In the genomic region with DNA sequence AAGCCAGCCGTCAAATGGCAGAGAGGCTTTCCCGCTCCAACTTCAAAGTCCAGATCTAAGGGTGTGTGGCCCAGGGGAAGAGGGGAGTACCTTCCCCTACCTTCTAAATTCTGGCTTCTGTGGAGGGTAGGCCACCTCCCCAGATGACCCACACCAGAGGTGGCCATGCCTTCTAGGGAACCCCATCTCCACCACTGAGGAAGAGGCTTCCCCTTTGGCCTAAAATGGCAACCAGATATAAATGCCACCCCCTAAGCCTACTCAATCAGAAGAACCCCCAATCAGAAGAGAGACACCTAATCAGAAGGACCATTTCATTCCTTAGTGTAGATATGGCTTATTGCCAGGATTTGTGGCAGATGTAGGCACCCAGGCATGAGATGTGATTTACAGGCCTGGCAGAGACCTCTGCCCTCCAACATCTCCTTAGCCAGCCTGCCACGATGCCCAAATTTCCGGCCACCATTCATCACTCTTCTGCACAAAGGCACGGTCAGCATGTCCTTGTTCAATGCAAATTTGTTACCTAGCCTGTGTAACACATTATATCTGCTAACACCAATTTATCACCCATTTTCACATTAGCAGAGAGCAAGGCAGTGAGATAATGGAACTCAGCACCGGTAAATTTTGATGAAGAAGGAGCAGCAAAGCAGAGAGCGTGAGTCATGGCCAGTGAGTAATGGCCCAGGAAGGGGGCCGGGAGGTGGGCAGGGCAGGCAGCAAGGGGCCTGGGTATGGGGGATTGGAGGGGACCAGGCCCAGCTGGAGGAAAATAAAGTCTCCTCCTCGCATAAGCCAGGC, we compare ENCODE assay signal across 1 cellular context.
TF ChIP-seq lines count a peak whose summit lies in the region.

No MANE protein-coding gene starts in this region.

TF ChIP-seq in GM23338, 12 proteins besides CTCF, POLR2A, EP300 and RAD21 (continued from another document):
- TF ChIP-seq, protein P1, sequence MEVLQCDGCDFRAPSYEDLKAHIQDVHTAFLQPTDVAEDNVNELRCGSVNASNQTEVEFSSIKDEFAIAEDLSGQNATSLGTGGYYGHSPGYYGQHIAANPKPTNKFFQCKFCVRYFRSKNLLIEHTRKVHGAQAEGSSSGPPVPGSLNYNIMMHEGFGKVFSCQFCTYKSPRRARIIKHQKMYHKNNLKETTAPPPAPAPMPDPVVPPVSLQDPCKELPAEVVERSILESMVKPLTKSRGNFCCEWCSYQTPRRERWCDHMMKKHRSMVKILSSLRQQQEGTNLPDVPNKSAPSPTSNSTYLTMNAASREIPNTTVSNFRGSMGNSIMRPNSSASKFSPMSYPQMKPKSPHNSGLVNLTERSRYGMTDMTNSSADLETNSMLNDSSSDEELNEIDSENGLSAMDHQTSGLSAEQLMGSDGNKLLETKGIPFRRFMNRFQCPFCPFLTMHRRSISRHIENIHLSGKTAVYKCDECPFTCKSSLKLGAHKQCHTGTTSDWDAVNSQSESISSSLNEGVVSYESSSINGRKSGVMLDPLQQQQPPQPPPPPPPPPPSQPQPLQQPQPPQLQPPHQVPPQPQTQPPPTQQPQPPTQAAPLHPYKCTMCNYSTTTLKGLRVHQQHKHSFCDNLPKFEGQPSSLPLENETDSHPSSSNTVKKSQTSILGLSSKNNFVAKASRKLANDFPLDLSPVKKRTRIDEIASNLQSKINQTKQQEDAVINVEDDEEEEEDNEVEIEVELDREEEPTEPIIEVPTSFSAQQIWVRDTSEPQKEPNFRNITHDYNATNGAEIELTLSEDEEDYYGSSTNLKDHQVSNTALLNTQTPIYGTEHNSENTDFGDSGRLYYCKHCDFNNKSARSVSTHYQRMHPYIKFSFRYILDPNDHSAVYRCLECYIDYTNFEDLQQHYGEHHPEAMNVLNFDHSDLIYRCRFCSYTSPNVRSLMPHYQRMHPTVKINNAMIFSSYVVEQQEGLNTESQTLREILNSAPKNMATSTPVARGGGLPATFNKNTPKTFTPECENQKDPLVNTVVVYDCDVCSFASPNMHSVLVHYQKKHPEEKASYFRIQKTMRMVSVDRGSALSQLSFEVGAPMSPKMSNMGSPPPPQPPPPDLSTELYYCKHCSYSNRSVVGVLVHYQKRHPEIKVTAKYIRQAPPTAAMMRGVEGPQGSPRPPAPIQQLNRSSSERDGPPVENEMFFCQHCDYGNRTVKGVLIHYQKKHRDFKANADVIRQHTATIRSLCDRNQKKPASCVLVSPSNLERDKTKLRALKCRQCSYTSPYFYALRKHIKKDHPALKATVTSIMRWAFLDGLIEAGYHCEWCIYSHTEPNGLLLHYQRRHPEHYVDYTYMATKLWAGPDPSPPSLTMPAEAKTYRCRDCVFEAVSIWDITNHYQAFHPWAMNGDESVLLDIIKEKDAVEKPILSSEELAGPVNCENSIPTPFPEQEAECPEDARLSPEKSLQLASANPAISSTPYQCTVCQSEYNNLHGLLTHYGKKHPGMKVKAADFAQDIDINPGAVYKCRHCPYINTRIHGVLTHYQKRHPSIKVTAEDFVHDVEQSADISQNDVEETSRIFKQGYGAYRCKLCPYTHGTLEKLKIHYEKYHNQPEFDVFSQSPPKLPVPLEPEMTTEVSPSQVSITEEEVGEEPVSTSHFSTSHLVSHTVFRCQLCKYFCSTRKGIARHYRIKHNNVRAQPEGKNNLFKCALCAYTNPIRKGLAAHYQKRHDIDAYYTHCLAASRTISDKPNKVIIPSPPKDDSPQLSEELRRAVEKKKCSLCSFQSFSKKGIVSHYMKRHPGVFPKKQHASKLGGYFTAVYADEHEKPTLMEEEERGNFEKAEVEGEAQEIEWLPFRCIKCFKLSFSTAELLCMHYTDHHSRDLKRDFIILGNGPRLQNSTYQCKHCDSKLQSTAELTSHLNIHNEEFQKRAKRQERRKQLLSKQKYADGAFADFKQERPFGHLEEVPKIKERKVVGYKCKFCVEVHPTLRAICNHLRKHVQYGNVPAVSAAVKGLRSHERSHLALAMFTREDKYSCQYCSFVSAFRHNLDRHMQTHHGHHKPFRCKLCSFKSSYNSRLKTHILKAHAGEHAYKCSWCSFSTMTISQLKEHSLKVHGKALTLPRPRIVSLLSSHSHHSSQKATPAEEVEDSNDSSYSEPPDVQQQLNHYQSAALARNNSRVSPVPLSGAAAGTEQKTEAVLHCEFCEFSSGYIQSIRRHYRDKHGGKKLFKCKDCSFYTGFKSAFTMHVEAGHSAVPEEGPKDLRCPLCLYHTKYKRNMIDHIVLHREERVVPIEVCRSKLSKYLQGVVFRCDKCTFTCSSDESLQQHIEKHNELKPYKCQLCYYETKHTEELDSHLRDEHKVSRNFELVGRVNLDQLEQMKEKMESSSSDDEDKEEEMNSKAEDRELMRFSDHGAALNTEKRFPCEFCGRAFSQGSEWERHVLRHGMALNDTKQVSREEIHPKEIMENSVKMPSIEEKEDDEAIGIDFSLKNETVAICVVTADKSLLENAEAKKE (CRISPR knock-in tag; IDR thresholded peaks at IDR 0.05): no peak
- TF ChIP-seq ZNF331 (CRISPR knock-in tag; IDR thresholded peaks at IDR 0.05; ENCODE audit: low read depth) (no peak), CREB1 (CRISPR knock-in tag; IDR thresholded peaks at IDR 0.05; ENCODE audit: low read depth) (no peak), STAT1 (IDR thresholded peaks at IDR 0.05; ENCODE audit: unreplicated experiment) (no peak), POLR2AphosphoS5 (IDR thresholded peaks at IDR 0.05; ENCODE audit: low read depth) (no peak), EZH2 (IDR thresholded peaks at IDR 0.05; ENCODE audit: low read depth, unreplicated experiment) (no peak)
- TF ChIP-seq, protein P2, sequence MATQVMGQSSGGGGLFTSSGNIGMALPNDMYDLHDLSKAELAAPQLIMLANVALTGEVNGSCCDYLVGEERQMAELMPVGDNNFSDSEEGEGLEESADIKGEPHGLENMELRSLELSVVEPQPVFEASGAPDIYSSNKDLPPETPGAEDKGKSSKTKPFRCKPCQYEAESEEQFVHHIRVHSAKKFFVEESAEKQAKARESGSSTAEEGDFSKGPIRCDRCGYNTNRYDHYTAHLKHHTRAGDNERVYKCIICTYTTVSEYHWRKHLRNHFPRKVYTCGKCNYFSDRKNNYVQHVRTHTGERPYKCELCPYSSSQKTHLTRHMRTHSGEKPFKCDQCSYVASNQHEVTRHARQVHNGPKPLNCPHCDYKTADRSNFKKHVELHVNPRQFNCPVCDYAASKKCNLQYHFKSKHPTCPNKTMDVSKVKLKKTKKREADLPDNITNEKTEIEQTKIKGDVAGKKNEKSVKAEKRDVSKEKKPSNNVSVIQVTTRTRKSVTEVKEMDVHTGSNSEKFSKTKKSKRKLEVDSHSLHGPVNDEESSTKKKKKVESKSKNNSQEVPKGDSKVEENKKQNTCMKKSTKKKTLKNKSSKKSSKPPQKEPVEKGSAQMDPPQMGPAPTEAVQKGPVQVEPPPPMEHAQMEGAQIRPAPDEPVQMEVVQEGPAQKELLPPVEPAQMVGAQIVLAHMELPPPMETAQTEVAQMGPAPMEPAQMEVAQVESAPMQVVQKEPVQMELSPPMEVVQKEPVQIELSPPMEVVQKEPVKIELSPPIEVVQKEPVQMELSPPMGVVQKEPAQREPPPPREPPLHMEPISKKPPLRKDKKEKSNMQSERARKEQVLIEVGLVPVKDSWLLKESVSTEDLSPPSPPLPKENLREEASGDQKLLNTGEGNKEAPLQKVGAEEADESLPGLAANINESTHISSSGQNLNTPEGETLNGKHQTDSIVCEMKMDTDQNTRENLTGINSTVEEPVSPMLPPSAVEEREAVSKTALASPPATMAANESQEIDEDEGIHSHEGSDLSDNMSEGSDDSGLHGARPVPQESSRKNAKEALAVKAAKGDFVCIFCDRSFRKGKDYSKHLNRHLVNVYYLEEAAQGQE (IDR thresholded peaks at IDR 0.05; ENCODE audit: unreplicated experiment): no peak
